Comparison of ENCODE assay signal across 8 cellular contexts in genomic region chr18:59885579-59886163, GRCh38. TPM values are rescaled to one million over a fixed set of nuclear protein-coding genes. Genes with fewer than 3 reads are reported as not detected.
DNase-seq lines count a peak whose midpoint lies in the region; ATAC-seq lines count a peak whose summit lies in the region.

No MANE protein-coding gene starts in this region.

- peak; percentile 98 for DNase-seq in HT1080 (ENCODE audit: low read depth)
- DNase-seq in activated T-cell treated with anti-CD3 and anti-CD28 coated beads, Interleukin-2, amount 50 U/mL, for 48 hours = peak; percentile 45 to 49
- no peak for DNase-seq in natural killer cell treated with Interleukin-12 subunit alpha and Interleukin-12 subunit beta and Interleukin-15 and Interleukin-18, amount 100 ng/mL, for 72 hours (ENCODE audit: low spot score)
- no peak for DNase-seq in HT-29 (ENCODE audit: low spot score)
- DNase-seq in superior temporal gyrus (ENCODE audit: extremely low spot score) = no peak
- no peak for DNase-seq in NCI-H1436 treated with DMSO at 0.1 percent for 48 hours (lab: John Stamatoyannopoulos, UW)

- ATAC-seq in GM21528 (IDR thresholded peaks at IDR 0.05; ENCODE audit: low FRiP score, unreplicated experiment) = peak; percentile 80
- peak; percentile 84 to 92 for ATAC-seq in natural killer cell treated with Interleukin-12 subunit alpha and Interleukin-12 subunit beta and Interleukin-15 and Interleukin-18, amount 100 ng/mL, for 72 hours

- H3K27me3 Mint-ChIP-seq in natural killer cell treated with Interleukin-12 subunit alpha and Interleukin-12 subunit beta and Interleukin-15 and Interleukin-18, amount 100 ng/mL, for 72 hours = no peaks in the 10 kb centered on the region

- peaks cover 39 to 52% of the 10 kb centered on the region in 2 donors for H3K4me1 Mint-ChIP-seq in natural killer cell treated with Interleukin-12 subunit alpha and Interleukin-12 subunit beta and Interleukin-15 and Interleukin-18, amount 100 ng/mL, for 72 hours (ENCODE audit: low read depth in 2 of 2)

- peak overlapping the region; percentile 56 for H3K4me3 Mint-ChIP-seq in natural killer cell treated with Interleukin-12 subunit alpha and Interleukin-12 subunit beta and Interleukin-15 and Interleukin-18, amount 100 ng/mL, for 72 hours

- peak overlapping the region; percentile 57; the same call in 1 of the 2 replicates for H3K4me3 ChIP-seq in GM08714 (ENCODE audit: low read length)

- no peaks in the 10 kb centered on the region for H3K9me3 Mint-ChIP-seq in natural killer cell treated with Interleukin-12 subunit alpha and Interleukin-12 subunit beta and Interleukin-15 and Interleukin-18, amount 100 ng/mL, for 72 hours

- H3K36me3 Mint-ChIP-seq in natural killer cell treated with Interleukin-12 subunit alpha and Interleukin-12 subunit beta and Interleukin-15 and Interleukin-18, amount 100 ng/mL, for 72 hours = no peaks in the 10 kb centered on the region

- H3K27ac Mint-ChIP-seq in natural killer cell treated with Interleukin-12 subunit alpha and Interleukin-12 subunit beta and Interleukin-15 and Interleukin-18, amount 100 ng/mL, for 72 hours = peak overlapping the region; percentile 48 to 91

RNA-seq across cellular contexts. Expression of gene PMAIP1, which starts 14.1 kb away (rescaled TPM):
- total RNA-seq in HT1080 (2014; rRNA removed; shearing (Covaris generic)) = 34.9 and 39.8 TPM in 2 replicates
- polyA plus RNA-seq in HT1080 (2015; cell fraction: cytosol; rRNA removed) = 88.5 and 105 TPM in 2 replicates
- 56.6 and 67.8 TPM in 2 replicates for polyA plus RNA-seq in HT1080 (2015; cell fraction: nucleus; rRNA removed)
- 10 to 100 TPM; 48.8 to 76.0 TPM for total RNA-seq in natural killer cell treated with Interleukin-12 subunit alpha and Interleukin-12 subunit beta and Interleukin-15 and Interleukin-18, amount 100 ng/mL, for 72 hours
- total RNA-seq in HT-29 (2014; rRNA removed; shearing (Covaris generic)) = 10.4 and 10.5 TPM in 2 replicates

Comparison
In these comparisons a context has a peak if more than half of its experiments do, and no peak if none do; other contexts are left out.
1. DNase-seq: peak in HT1080 (single experiment) and activated T-cell treated with anti-CD3 and anti-CD28 coated beads, Interleukin-2, amount 50 U/mL, for 48 hours (2 of 2); none in natural killer cell treated with Interleukin-12 subunit alpha and Interleukin-12 subunit beta and Interleukin-15 and Interleukin-18, amount 100 ng/mL, for 72 hours (single experiment), HT-29 (single experiment), superior temporal gyrus (single experiment) and NCI-H1436 treated with DMSO at 0.1 percent for 48 hours (single experiment).